In genomic region chr9:136212345-136212950, GRCh38 we compare ENCODE assay signal across 17 cellular contexts. TPM values are rescaled to one million over a fixed set of nuclear protein-coding genes. Genes with fewer than 3 reads are reported as not detected.
DNase-seq lines count a peak whose midpoint lies in the region; ATAC-seq, FAIRE-seq and TF ChIP-seq lines count a peak whose summit lies in the region.
"Had no signal": no experiment of that assay in that cellular context is flagged by ENCODE, and none has a peak within 500 bp of the region (broad histone marks: within the 10 kb centered on the region; RNA-seq: fewer than 3 reads in every experiment).

No MANE protein-coding gene starts in this region.

- H3K79me2 ChIP-seq in SU-DHL-6 (ENCODE audit: insufficient read depth, low read length), result no peaks in the 10 kb centered on the region

- no peaks in the 10 kb centered on the region for H3K9me3 Mint-ChIP-seq in stimulated activated memory B cell treated with anti-CD40 and anti-IgM and Interleukin-4, amounts not matched to agents 10 μg/mL and 1 μg/mL and 100 μg/mL, for 72 hours
- peaks cover 9% of the 10 kb centered on the region for H3K9me3 Mint-ChIP-seq in Caco-2 (ENCODE audit: unreplicated experiment)
- H3K9me3 Mint-ChIP-seq in activated naive CD4-positive, alpha-beta T cell treated with anti-CD3 and anti-CD28 coated beads, Interleukin-2, amount 10 ng/mL, durations not matched to agents 7 days and 5 days, result no peaks in the 10 kb centered on the region
- H3K9me3 Mint-ChIP-seq: CD4-positive, alpha-beta memory T cell had no signal

- H3K9ac ChIP-seq in BLaER1, result no peak overlapping the region
- H3K9ac ChIP-seq in SU-DHL-6 (ENCODE audit: low read length), result peak overlapping the region; percentile 23

- H3K36me3 ChIP-seq in BLaER1 (peaks cover 97% of the 10 kb centered on the region), SU-DHL-6 (ENCODE audit: low read length) (peaks cover 20% of the 10 kb centered on the region), Caco-2 (ENCODE audit: control insufficient read depth, insufficient read depth, low read length) (peaks cover 14% of the 10 kb centered on the region)

- intact Hi-C loops in Caco-2 (cut with micrococcal nuclease; ENCODE audit: unreplicated experiment), result no loop called here

- H3K27me3 Mint-ChIP-seq in stimulated activated memory B cell treated with anti-CD40 and anti-IgM and Interleukin-4, amounts not matched to agents 10 μg/mL and 1 μg/mL and 100 μg/mL, for 72 hours, result no peaks in the 10 kb centered on the region
- no peaks in the 10 kb centered on the region for H3K27me3 Mint-ChIP-seq in Caco-2 (ENCODE audit: insufficient read depth, unreplicated experiment)
- no peaks in the 10 kb centered on the region for H3K27me3 Mint-ChIP-seq in activated naive CD4-positive, alpha-beta T cell treated with anti-CD3 and anti-CD28 coated beads, Interleukin-2, amount 10 ng/mL, durations not matched to agents 7 days and 5 days
- H3K27me3 Mint-ChIP-seq: B cell; CD4-positive, alpha-beta memory T cell had no signal

- H3K9me3 ChIP-seq in BLaER1 (peaks cover 10% of the 10 kb centered on the region), SU-DHL-6 (ENCODE audit: insufficient read depth, low read length) (no peaks in the 10 kb centered on the region), Caco-2 (peaks cover 10% of the 10 kb centered on the region; the same call in 1 of the 2 replicates)

- H3K4me1 Mint-ChIP-seq in stimulated activated memory B cell treated with anti-CD40 and anti-IgM and Interleukin-4, amounts not matched to agents 10 μg/mL and 1 μg/mL and 100 μg/mL, for 72 hours, result peaks cover 15% of the 10 kb centered on the region
- H3K4me1 Mint-ChIP-seq in Caco-2 (ENCODE audit: low read depth, unreplicated experiment), result no peaks in the 10 kb centered on the region
- no peaks in the 10 kb centered on the region for H3K4me1 Mint-ChIP-seq in activated naive CD4-positive, alpha-beta T cell treated with anti-CD3 and anti-CD28 coated beads, Interleukin-2, amount 10 ng/mL, durations not matched to agents 7 days and 5 days
- H3K4me1 Mint-ChIP-seq: CD4-positive, alpha-beta memory T cell had no signal

- H3K4me3 Mint-ChIP-seq in stimulated activated memory B cell treated with anti-CD40 and anti-IgM and Interleukin-4, amounts not matched to agents 10 μg/mL and 1 μg/mL and 100 μg/mL, for 72 hours, result no peak overlapping the region
- no peak overlapping the region for H3K4me3 Mint-ChIP-seq in Caco-2 (ENCODE audit: unreplicated experiment)
- H3K4me3 Mint-ChIP-seq in activated naive CD4-positive, alpha-beta T cell treated with anti-CD3 and anti-CD28 coated beads, Interleukin-2, amount 10 ng/mL, durations not matched to agents 7 days and 5 days, result no peak overlapping the region
- H3K4me3 Mint-ChIP-seq: B cell; CD4-positive, alpha-beta memory T cell; HFFc6 had no signal

- DNase-seq in D721Med (ENCODE audit: insufficient read length, low spot score), result peak; percentile 70
- no peak for DNase-seq in Caco-2
- DNase-seq in activated CD4-positive, CD25-positive, alpha-beta regulatory T cell treated with anti-CD3 and anti-CD28 coated beads, Interleukin-2, amount 50 U/mL, for 72 hours, result no peak
- DNase-seq in activated naive CD4-positive, alpha-beta T cell treated with anti-CD3 and anti-CD28 coated beads, Interleukin-2, amount 10 ng/mL, durations not matched to agents 7 days and 5 days, result no peak
- DNase-seq: CD4-positive, alpha-beta memory T cell; DMS53; GF-D8; HCEC 1CT; HFFc6 had no signal

- H3K4me1 ChIP-seq in BLaER1, result peaks cover 63% of the 10 kb centered on the region
- no peaks in the 10 kb centered on the region for H3K4me1 ChIP-seq in Caco-2

- H3K4me2 ChIP-seq in BLaER1, result peak overlapping the region; percentile 28
- H3K4me2 ChIP-seq in SU-DHL-6 (ENCODE audit: low read depth, low read length, poor library complexity, severe bottlenecking), result peak overlapping the region; percentile 18

- no peak for FAIRE-seq in D721Med (lab: Jason Lieb, UNC)
- FAIRE-seq: A204.1 had no signal

- peaks cover 80% of the 10 kb centered on the region for H3K36me3 Mint-ChIP-seq in stimulated activated memory B cell treated with anti-CD40 and anti-IgM and Interleukin-4, amounts not matched to agents 10 μg/mL and 1 μg/mL and 100 μg/mL, for 72 hours
- H3K36me3 Mint-ChIP-seq in Caco-2 (ENCODE audit: insufficient read depth, unreplicated experiment), result peaks cover 50% of the 10 kb centered on the region
- peaks cover 29% of the 10 kb centered on the region for H3K36me3 Mint-ChIP-seq in activated naive CD4-positive, alpha-beta T cell treated with anti-CD3 and anti-CD28 coated beads, Interleukin-2, amount 10 ng/mL, durations not matched to agents 7 days and 5 days

- peak overlapping the region; percentile 44 for H3K27ac Mint-ChIP-seq in stimulated activated memory B cell treated with anti-CD40 and anti-IgM and Interleukin-4, amounts not matched to agents 10 μg/mL and 1 μg/mL and 100 μg/mL, for 72 hours
- H3K27ac Mint-ChIP-seq in Caco-2 (ENCODE audit: unreplicated experiment), result no peak overlapping the region
- H3K27ac Mint-ChIP-seq in activated naive CD4-positive, alpha-beta T cell treated with anti-CD3 and anti-CD28 coated beads, Interleukin-2, amount 10 ng/mL, durations not matched to agents 7 days and 5 days, result no peak overlapping the region
- H3K27ac Mint-ChIP-seq: B cell; CD4-positive, alpha-beta memory T cell; HFFc6 had no signal

- H3F3A ChIP-seq in SU-DHL-6 (ENCODE audit: insufficient read depth), result peaks cover 7% of the 10 kb centered on the region; the same call in 1 of the 2 replicates

- TF ChIP-seq CTCF in D721Med (IDR thresholded peaks at IDR 0.05; ENCODE audit: insufficient read depth, missing control alignments), result no peak
- TF ChIP-seq CTCF in SU-DHL-6 (IDR thresholded peaks at IDR 0.05; ENCODE audit: insufficient read depth, low read length, poor library complexity, severe bottlenecking), result no peak
- no peak for TF ChIP-seq CTCF in Caco-2 (IDR thresholded peaks at IDR 0.05; ENCODE audit: insufficient read depth in 1 of 2, low read depth in 1 of 2, low read length in 1 of 2, severe bottlenecking in 1 of 2, unreplicated experiment in 1 of 2)

- no peaks in the 10 kb centered on the region for H3K9me2 ChIP-seq in SU-DHL-6 (replicated peaks; ENCODE audit: insufficient read depth, low read length)

- no peak overlapping the region for H3K4me3 ChIP-seq in BLaER1
- no peak overlapping the region for H3K4me3 ChIP-seq in SU-DHL-6 (ENCODE audit: insufficient read depth, low read length, poor library complexity, severe bottlenecking)
- no peak overlapping the region for H3K4me3 ChIP-seq in Caco-2 (ENCODE audit: low read depth, low read length)

- H3K27me3 ChIP-seq in BLaER1 (no peaks in the 10 kb centered on the region), SU-DHL-6 (ENCODE audit: low read length) (no peaks in the 10 kb centered on the region), Caco-2 (replicated peaks; ENCODE audit: control insufficient read depth, insufficient read depth, low read length) (no peaks in the 10 kb centered on the region)

- BruUV-seq in Caco-2 (replicated peaks; lab: Mats Ljungman, UMichigan), result no TSS peak

- CTCF ChIA-PET in Caco-2 (lab: Charles Lee), result no interaction called here
- CTCF ChIA-PET in activated naive CD4-positive, alpha-beta T cell treated with anti-CD3 and anti-CD28 coated beads, Interleukin-2, amount 10 ng/mL, durations not matched to agents 7 days and 5 days (lab: Charles Lee), result no interaction called here

- H2AFZ ChIP-seq in SU-DHL-6 (ENCODE audit: low read depth, low read length, severe bottlenecking), result no peak overlapping the region

- H4K20me1 ChIP-seq in BLaER1 (peaks cover 98% of the 10 kb centered on the region), SU-DHL-6 (ENCODE audit: low read depth, low read length) (no peaks in the 10 kb centered on the region)

- ATAC-seq in stimulated activated memory B cell treated with anti-CD40 and anti-IgM and Interleukin-4, amounts not matched to agents 10 μg/mL and 1 μg/mL and 100 μg/mL, for 72 hours, result no peak

- POLR2A ChIA-PET in Caco-2 (lab: Charles Lee), result no interaction called here

- H3K27ac ChIP-seq in BLaER1 (no peak overlapping the region), SU-DHL-6 (ENCODE audit: low read depth, low read length) (peak overlapping the region; percentile 74)
- H3K27ac ChIP-seq: C4-2B had no signal

RNA-seq across cellular contexts. Expression of gene LHX3, which starts 7.5 kb away (rescaled TPM):
- total RNA-seq in Caco-2 (2022), result 1.1 and 1.2 TPM in 2 replicates
- total RNA-seq: CD4-positive, alpha-beta memory T cell; H4; HFFc6; HT1080 had no signal

RNA-seq across cellular contexts. Expression of gene QSOX2, which starts 33.2 kb away (rescaled TPM):
- 26.9 and 29.6 TPM in 2 replicates for total RNA-seq in Caco-2 (2022)
